Comparison of ENCODE assay signal across 1 cellular context in the genomic region with DNA sequence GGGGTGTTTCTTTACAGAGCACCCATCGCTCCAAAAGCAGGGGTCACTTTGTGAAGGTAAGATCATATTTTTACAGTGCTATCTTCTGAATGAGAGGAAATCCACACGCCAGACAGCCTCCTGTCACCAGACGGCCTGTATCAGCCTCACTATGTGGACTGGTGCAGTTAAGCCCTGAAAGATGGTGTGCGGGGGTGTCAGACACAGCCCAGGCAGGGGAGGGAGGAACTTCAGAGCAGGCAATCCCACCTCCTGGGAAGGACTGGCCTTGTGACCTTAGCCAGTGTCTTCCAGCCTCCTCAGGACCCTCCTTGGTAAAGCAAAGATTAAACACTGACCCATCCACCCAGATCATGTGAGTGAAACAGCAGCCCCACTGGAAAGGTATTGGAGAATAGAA.
TF ChIP-seq lines count a peak whose summit lies in the region.

No MANE protein-coding gene starts in this region.

TF ChIP-seq in IMR-90, 13 proteins besides CTCF, POLR2A, EP300 and RAD21:
- TF ChIP-seq MXI1 (IDR thresholded peaks at IDR 0.05; ENCODE audit: borderline replicate concordance, low read depth, low read length): no peak
- TF ChIP-seq CHD1 (IDR thresholded peaks at IDR 0.05; ENCODE audit: low read depth, low read length): no peak
- TF ChIP-seq, protein P1, sequence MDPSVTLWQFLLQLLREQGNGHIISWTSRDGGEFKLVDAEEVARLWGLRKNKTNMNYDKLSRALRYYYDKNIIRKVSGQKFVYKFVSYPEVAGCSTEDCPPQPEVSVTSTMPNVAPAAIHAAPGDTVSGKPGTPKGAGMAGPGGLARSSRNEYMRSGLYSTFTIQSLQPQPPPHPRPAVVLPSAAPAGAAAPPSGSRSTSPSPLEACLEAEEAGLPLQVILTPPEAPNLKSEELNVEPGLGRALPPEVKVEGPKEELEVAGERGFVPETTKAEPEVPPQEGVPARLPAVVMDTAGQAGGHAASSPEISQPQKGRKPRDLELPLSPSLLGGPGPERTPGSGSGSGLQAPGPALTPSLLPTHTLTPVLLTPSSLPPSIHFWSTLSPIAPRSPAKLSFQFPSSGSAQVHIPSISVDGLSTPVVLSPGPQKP (IDR thresholded peaks at IDR 0.05; ENCODE audit: borderline replicate concordance, low read depth, low read length): no peak
- TF ChIP-seq SMC3 (IDR thresholded peaks at IDR 0.05; ENCODE audit: low read depth, low read length): no peak
- no peak for TF ChIP-seq BHLHE40 (IDR thresholded peaks at IDR 0.05; ENCODE audit: low read depth, low read length)
- no peak for TF ChIP-seq NFE2L2 (IDR thresholded peaks at IDR 0.05; ENCODE audit: low read depth, low read length)
- TF ChIP-seq FOS (IDR thresholded peaks at IDR 0.05; ENCODE audit: low read depth, low read length): no peak
- no peak for TF ChIP-seq CEBPB (IDR thresholded peaks at IDR 0.05; ENCODE audit: low read depth, low read length)
- TF ChIP-seq RCOR1 (IDR thresholded peaks at IDR 0.05; ENCODE audit: insufficient replicate concordance, low read length): no peak
- no peak for TF ChIP-seq RFX5 (IDR thresholded peaks at IDR 0.05; ENCODE audit: low read depth, low read length)
- no peak for TF ChIP-seq MAFK (IDR thresholded peaks at IDR 0.05; ENCODE audit: low read depth, low read length)
- TF ChIP-seq MAZ (IDR thresholded peaks at IDR 0.05; ENCODE audit: borderline replicate concordance, low read depth, low read length): no peak
- TF ChIP-seq, protein P2, sequence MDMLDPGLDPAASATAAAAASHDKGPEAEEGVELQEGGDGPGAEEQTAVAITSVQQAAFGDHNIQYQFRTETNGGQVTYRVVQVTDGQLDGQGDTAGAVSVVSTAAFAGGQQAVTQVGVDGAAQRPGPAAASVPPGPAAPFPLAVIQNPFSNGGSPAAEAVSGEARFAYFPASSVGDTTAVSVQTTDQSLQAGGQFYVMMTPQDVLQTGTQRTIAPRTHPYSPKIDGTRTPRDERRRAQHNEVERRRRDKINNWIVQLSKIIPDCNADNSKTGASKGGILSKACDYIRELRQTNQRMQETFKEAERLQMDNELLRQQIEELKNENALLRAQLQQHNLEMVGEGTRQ (IDR thresholded peaks at IDR 0.05; ENCODE audit: low read depth, low read length): no peak
